9 cellular contexts compared by ENCODE assay signal in genomic region chr15:43253431-43254403, GRCh38. TPM values are rescaled to one million over a fixed set of nuclear protein-coding genes. Genes with fewer than 3 reads are reported as not detected.
DNase-seq lines count a peak whose midpoint lies in the region; ATAC-seq and TF ChIP-seq lines count a peak whose summit lies in the region.
"Had no signal": no experiment of that assay in that cellular context is flagged by ENCODE, and none has a peak within 500 bp of the region (broad histone marks: within the 10 kb centered on the region; RNA-seq: fewer than 3 reads in every experiment).

No MANE protein-coding gene starts in this region.

- H3K9me3 ChIP-seq in esophagus muscularis mucosa: no peaks in the 10 kb centered on the region

- 63% methylated on average over 14 of the region's 15 CpGs for WGBS in esophagus muscularis mucosa

- no peak for ATAC-seq in GM19397 (IDR thresholded peaks at IDR 0.05; ENCODE audit: unreplicated experiment)

- no peak for TF ChIP-seq EP300 in esophagus muscularis mucosa (IDR thresholded peaks at IDR 0.05)

- DNase-seq in ACHN: peak; percentile 65
- peak; percentile 23 for DNase-seq in GM19240 (ENCODE audit: insufficient read length, low spot score)
- DNase-seq in HT1080 (ENCODE audit: low read depth): peak; percentile 93
- DNase-seq in central memory CD4-positive, alpha-beta T cell: peak; percentile 28
- DNase-seq in retinal pigment epithelial cell (ENCODE audit: low read depth): peak; percentile 64
- DNase-seq in esophagus muscularis mucosa (ENCODE audit: extremely low spot score): no peak
- DNase-seq in NCI-H2227 treated with DMSO at 0.1 percent for 48 hours (lab: John Stamatoyannopoulos, UW): no peak

- no peak for TF ChIP-seq POLR2A in esophagus muscularis mucosa (IDR thresholded peaks at IDR 0.05; ENCODE audit: low read depth)

- peaks cover 0 to 6% (median 0%) of the 10 kb centered on the region in 4 donors for H3K27me3 ChIP-seq in esophagus muscularis mucosa

- TF ChIP-seq CTCF in retinal pigment epithelial cell (conservative IDR thresholded peaks at IDR 0.05; ENCODE audit: low read depth, low read length) (no peak), esophagus muscularis mucosa (IDR thresholded peaks at IDR 0.05) (no peak)

- H3K4me3 ChIP-seq in retinal pigment epithelial cell (ENCODE audit: low read length) (no peak overlapping the region), esophagus muscularis mucosa (no peak overlapping the region)

- intact Hi-C loops in esophagus muscularis mucosa (cut with DNase I): no loop called here

- no peaks in the 10 kb centered on the region for H3K4me1 ChIP-seq in esophagus muscularis mucosa

- H3K36me3 ChIP-seq in esophagus muscularis mucosa: no peaks in the 10 kb centered on the region

- in situ Hi-C loops in ACHN (cut with HindIII; ENCODE audit: low pct_ligation_motif_present, low pct_unique_long_range_greater_than_20kb, low sequenced_read_pairs): no loop called here

- H3K27ac ChIP-seq in esophagus muscularis mucosa (replicated peaks in 1 of 4): no peak overlapping the region

RNA-seq across cellular contexts. Expression of gene TGM5, which starts 13.0 kb away (rescaled TPM):
- 0.20 and 0.98 TPM in 2 replicates for total RNA-seq in HT1080 (2014; rRNA removed; shearing (Covaris generic))
- polyA plus RNA-seq in HT1080 (2015; cell fraction: cytosol; rRNA removed): 0.33 and 0.72 TPM in 2 replicates
- 1.8 and 2.2 TPM in 2 replicates for polyA plus RNA-seq in HT1080 (2015; cell fraction: nucleus; rRNA removed)
- under 1 TPM; under 0.01 to 0.91 (median 0.25) TPM for total RNA-seq in esophagus muscularis mucosa
- polyA plus RNA-seq: neural cell had no signal

RNA-seq across cellular contexts. Expression of gene EPB42, which starts 32.9 kb away (rescaled TPM):
- total RNA-seq in HT1080 (2014; rRNA removed; shearing (Covaris generic)): not detected in 2 replicates
- not detected in 2 replicates for polyA plus RNA-seq in HT1080 (2015; cell fraction: cytosol; rRNA removed)
- not detected in 2 replicates for polyA plus RNA-seq in HT1080 (2015; cell fraction: nucleus; rRNA removed)
- under 1 TPM in 1 of 4 donors, not detected in 3; 0.33 TPM for total RNA-seq in esophagus muscularis mucosa
- polyA plus RNA-seq: neural cell had no signal

RNA-seq across cellular contexts. Expression of gene TGM7, which starts 48.3 kb away (rescaled TPM):
- not detected in 2 replicates for total RNA-seq in HT1080 (2014; rRNA removed; shearing (Covaris generic))
- not detected in 2 replicates for polyA plus RNA-seq in HT1080 (2015; cell fraction: cytosol; rRNA removed)
- not detected in 2 replicates for polyA plus RNA-seq in HT1080 (2015; cell fraction: nucleus; rRNA removed)
- total RNA-seq in esophagus muscularis mucosa: not detected
- polyA plus RNA-seq: neural cell had no signal

Comparison
In these comparisons a context has a peak if more than half of its experiments do, and no peak if none do; other contexts are left out.
1. DNase-seq: peak in ACHN (single experiment), GM19240 (single experiment), HT1080 (single experiment), central memory CD4-positive, alpha-beta T cell (single experiment) and retinal pigment epithelial cell (single experiment); none in esophagus muscularis mucosa (single experiment) and NCI-H2227 treated with DMSO at 0.1 percent for 48 hours (single experiment).